25 cellular contexts compared by ENCODE assay signal in genomic region chr17:71409137-71409536, GRCh38.
"Had no signal": no experiment of that assay in that cellular context is flagged by ENCODE, and none has a peak within 500 bp of the region (broad histone marks: within the 10 kb centered on the region; RNA-seq: fewer than 3 reads in every experiment).

No MANE protein-coding gene starts in this region.

- H3K4me3 Mint-ChIP-seq: activated naive CD4-positive, alpha-beta T cell treated with anti-CD3 and anti-CD28 coated beads, Interleukin-2, amount 50 U/mL, for 24 hours; activated T-cell treated with anti-CD3 and anti-CD28 coated beads, Interleukin-2, amount 50 U/mL, for 72 hours; neural crest cell; stimulated activated naive CD8-positive, alpha-beta T cell treated with anti-CD3 and anti-CD28 coated beads, Interleukin-15, amount 100 ng/mL, for 72 hours; T-helper 17 cell had no signal

- H3K9me3 ChIP-seq: breast epithelium, esophagus squamous epithelium, prostate gland, suprapubic skin, transverse colon, vagina had no signal

- H3K27ac ChIP-seq: breast epithelium, esophagus squamous epithelium, prostate gland, suprapubic skin, transverse colon, vagina, VCaP had no signal

- ATAC-seq: activated T-cell treated with anti-CD3 and anti-CD28 coated beads, Interleukin-2, amount 50 U/mL, for 72 hours; left lobe of liver; right cardiac atrium; stimulated activated naive CD8-positive, alpha-beta T cell treated with anti-CD3 and anti-CD28 coated beads, Interleukin-15, amount 100 ng/mL, for 72 hours; T-helper 17 cell had no signal

- H3K4me1 Mint-ChIP-seq: activated naive CD4-positive, alpha-beta T cell treated with anti-CD3 and anti-CD28 coated beads, Interleukin-2, amount 50 U/mL, for 24 hours; neural crest cell; stimulated activated naive CD8-positive, alpha-beta T cell treated with anti-CD3 and anti-CD28 coated beads, Interleukin-15, amount 100 ng/mL, for 72 hours; T-helper 17 cell had no signal

- H3K27me3 Mint-ChIP-seq: activated naive CD4-positive, alpha-beta T cell treated with anti-CD3 and anti-CD28 coated beads, Interleukin-2, amount 50 U/mL, for 24 hours; stimulated activated naive CD8-positive, alpha-beta T cell treated with anti-CD3 and anti-CD28 coated beads, Interleukin-15, amount 100 ng/mL, for 72 hours; T-helper 17 cell had no signal

- DNase-seq: activated CD4-positive, alpha-beta T cell treated with anti-CD3 and anti-CD28 coated beads, Interleukin-2, amount 50 U/mL, for 4 hours; activated CD4-positive, CD25-positive, alpha-beta regulatory T cell treated with anti-CD3 and anti-CD28 coated beads, Interleukin-2, amount 50 U/mL, for 72 hours; activated gamma-delta T cell; activated T-cell treated with anti-CD3 and anti-CD28 coated beads, Interleukin-2, amount 50 U/mL, for 72 hours; cerebellar nuclear complex; effector CD8-positive, alpha-beta T cell; esophagus squamous epithelium; glutamatergic neuron; hippocampal formation; islet precursor cell; right cardiac atrium; stimulated activated CD4-positive, alpha-beta T cell treated with anti-CD3 and anti-CD28 coated beads, Interleukin-15, amount 100 ng/mL, for 24 hours; stimulated activated CD4-positive, alpha-beta T cell treated with anti-CD3 and anti-CD28 coated beads, Interleukin-2, amount 100 ng/mL, for 48 hours; stimulated activated naive CD8-positive, alpha-beta T cell treated with anti-CD3 and anti-CD28 coated beads, Interleukin-15, amount 100 ng/mL, for 72 hours; T-helper 17 cell; transverse colon had no signal

- H3K4me1 ChIP-seq: breast epithelium, prostate gland, transverse colon, vagina had no signal

- H3K27ac Mint-ChIP-seq: activated naive CD4-positive, alpha-beta T cell treated with anti-CD3 and anti-CD28 coated beads, Interleukin-2, amount 50 U/mL, for 24 hours; activated T-cell treated with anti-CD3 and anti-CD28 coated beads, Interleukin-2, amount 50 U/mL, for 72 hours; stimulated activated naive CD8-positive, alpha-beta T cell treated with anti-CD3 and anti-CD28 coated beads, Interleukin-15, amount 100 ng/mL, for 72 hours; T-helper 17 cell had no signal

- H3K4me3 ChIP-seq: breast epithelium, esophagus squamous epithelium, prostate gland, skin epidermis, suprapubic skin, transverse colon, vagina had no signal

- H3K36me3 Mint-ChIP-seq: activated naive CD4-positive, alpha-beta T cell treated with anti-CD3 and anti-CD28 coated beads, Interleukin-2, amount 50 U/mL, for 24 hours had no signal

- H3K9me3 Mint-ChIP-seq: activated naive CD4-positive, alpha-beta T cell treated with anti-CD3 and anti-CD28 coated beads, Interleukin-2, amount 50 U/mL, for 24 hours; neural crest cell; stimulated activated naive CD8-positive, alpha-beta T cell treated with anti-CD3 and anti-CD28 coated beads, Interleukin-15, amount 100 ng/mL, for 72 hours had no signal

- H3K36me3 ChIP-seq: breast epithelium, esophagus squamous epithelium, prostate gland, suprapubic skin, transverse colon, vagina had no signal

- H3K27me3 ChIP-seq: breast epithelium, esophagus squamous epithelium, suprapubic skin, transverse colon, vagina had no signal
